13 cellular contexts compared by ENCODE assay signal in the genomic region with DNA sequence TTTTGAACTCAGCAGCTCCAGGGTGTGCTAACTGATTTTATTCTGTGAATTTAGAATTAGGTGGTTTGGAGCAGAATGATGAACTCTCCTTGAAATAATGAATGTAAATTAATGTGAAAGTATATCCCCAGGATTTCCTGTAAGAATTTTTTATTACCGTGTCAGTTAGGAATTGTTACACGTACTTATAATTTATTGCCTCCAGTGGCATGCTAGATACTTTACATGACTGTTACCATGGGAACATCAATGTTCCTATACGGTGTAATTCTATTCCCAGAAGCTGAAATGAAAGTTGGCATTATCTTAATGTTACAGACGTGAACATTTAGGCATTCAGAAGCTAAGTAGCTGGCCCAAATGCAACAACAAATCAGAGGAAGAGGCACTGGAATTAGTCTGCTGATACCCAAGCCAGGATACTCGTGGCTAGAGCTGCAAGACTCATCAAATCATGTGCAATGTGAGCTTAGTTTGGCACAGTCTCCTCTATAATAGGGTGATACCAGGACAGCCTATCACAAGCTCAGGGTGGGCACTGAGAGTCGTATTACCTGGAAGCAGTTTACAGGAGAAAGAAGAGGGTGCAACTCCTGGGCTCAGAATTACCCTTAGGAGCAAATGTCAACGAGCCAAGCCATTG. TPM values are rescaled to one million over a fixed set of nuclear protein-coding genes. Genes with fewer than 3 reads are reported as not detected.
DNase-seq lines count a peak whose midpoint lies in the region; ATAC-seq and TF ChIP-seq lines count a peak whose summit lies in the region.
"Had no signal": no experiment of that assay in that cellular context is flagged by ENCODE, and none has a peak within 500 bp of the region (broad histone marks: within the 10 kb centered on the region; RNA-seq: fewer than 3 reads in every experiment).

No MANE protein-coding gene starts in this region.

- no peak overlapping the region for H3K9ac ChIP-seq in Loucy (ENCODE audit: low read depth, low read length, poor library complexity, severe bottlenecking)

- H3K9me3 Mint-ChIP-seq in progenitor cell of endocrine pancreas (ENCODE audit: low read depth), result no peaks in the 10 kb centered on the region
- H3K9me3 Mint-ChIP-seq: neural crest cell had no signal

- TF ChIP-seq CTCF in Loucy (conservative IDR thresholded peaks at IDR 0.05; ENCODE audit: low read length), result no peak
- no peak for TF ChIP-seq CTCF in progenitor cell of endocrine pancreas (IDR thresholded peaks at IDR 0.05; ENCODE audit: unreplicated experiment)

- H3K9me3 ChIP-seq in Loucy (ENCODE audit: insufficient read depth, low read depth, low read length) (no peaks in the 10 kb centered on the region), right cardiac atrium (ENCODE audit: control insufficient read depth, low read length) (no peaks in the 10 kb centered on the region)

- H3K36me3 Mint-ChIP-seq in progenitor cell of endocrine pancreas (ENCODE audit: insufficient read depth), result no peaks in the 10 kb centered on the region

- no peaks in the 10 kb centered on the region for H4K20me1 ChIP-seq in Loucy (ENCODE audit: insufficient read depth, low read length, poor library complexity, severe bottlenecking)

- no peaks in the 10 kb centered on the region for H3K4me1 Mint-ChIP-seq in progenitor cell of endocrine pancreas (ENCODE audit: low read depth)

- H3K4me3 Mint-ChIP-seq in progenitor cell of endocrine pancreas (ENCODE audit: low read depth), result no peak overlapping the region
- H3K4me3 Mint-ChIP-seq: neural crest cell had no signal

- in situ Hi-C loops in Caki2 (cut with HindIII; ENCODE audit: low pct_unique_long_range_greater_than_20kb, low sequenced_read_pairs), result no loop called here

- H3K4me3 ChIP-seq in Loucy (ENCODE audit: low read length, poor library complexity, severe bottlenecking) (no peak overlapping the region), right cardiac atrium (ENCODE audit: low read length) (no peak overlapping the region)

- WGBS in right cardiac atrium, result 28% methylated on average over 7 of the region's 7 CpGs

- DNase-seq in Caki2 (ENCODE audit: low read depth), result peak; percentile 30
- DNase-seq in astrocyte of the hippocampus (ENCODE audit: low read depth, low spot score), result peak; percentile 5
- no peak for DNase-seq in right cardiac atrium
- no peak for DNase-seq in activated T-cell treated with anti-CD3 and anti-CD28 coated beads, Interleukin-2, amount 50 U/mL, for 1 hour
- no peak for DNase-seq in NCI-H187 (lab: John Stamatoyannopoulos, UW)
- no peak for DNase-seq in progenitor cell of endocrine pancreas (ENCODE audit: low spot score, unreplicated experiment)
- DNase-seq: activated naive CD4-positive, alpha-beta T cell treated with anti-CD3 and anti-CD28 coated beads, Interleukin-2, amount 50 U/mL, for 16 hours; left colon; NCI-H510A; small intestine had no signal

- H2AFZ ChIP-seq in Loucy (ENCODE audit: low read length), result no peak overlapping the region; the same call in 1 of the 2 replicates

- H3K4me2 ChIP-seq in Loucy (ENCODE audit: low read depth, low read length, poor library complexity, severe bottlenecking), result peak overlapping the region; percentile 44

- H3K4me1 ChIP-seq in Loucy (ENCODE audit: insufficient read depth, low read length, poor library complexity, severe bottlenecking) (peaks cover 14% of the 10 kb centered on the region), right cardiac atrium (ENCODE audit: control insufficient read depth, insufficient read depth, low read length) (peaks cover 3% of the 10 kb centered on the region)

- no peaks in the 10 kb centered on the region for H3K27me3 ChIP-seq in Loucy (ENCODE audit: insufficient read depth, low read length, poor library complexity, severe bottlenecking)
- no peaks in the 10 kb centered on the region for H3K27me3 ChIP-seq in right cardiac atrium (ENCODE audit: control insufficient read depth, insufficient read depth)

- H3K9me2 ChIP-seq in Loucy (replicated peaks; ENCODE audit: low read depth, low read length), result no peaks in the 10 kb centered on the region

- H3K27ac Mint-ChIP-seq in progenitor cell of endocrine pancreas, result no peak overlapping the region

- no peaks in the 10 kb centered on the region for H3K79me2 ChIP-seq in Loucy (ENCODE audit: insufficient read depth, low read length)

- H3F3A ChIP-seq in Loucy (ENCODE audit: low read depth), result no peaks in the 10 kb centered on the region

- peak overlapping the region; percentile 77 for H3K27ac ChIP-seq in right cardiac atrium (ENCODE audit: low read length)

- H3K36me3 ChIP-seq in Loucy (ENCODE audit: insufficient read depth, low read length), result no peaks in the 10 kb centered on the region

- ATAC-seq in right cardiac atrium (peak; percentile 89), GM21576 (IDR thresholded peaks at IDR 0.05; ENCODE audit: unreplicated experiment) (no peak)
- ATAC-seq: left colon had no signal

- no peaks in the 10 kb centered on the region for H3K27me3 Mint-ChIP-seq in progenitor cell of endocrine pancreas

- intact Hi-C loops in right cardiac atrium (cut with DNase I), result no loop called here

RNA-seq across cellular contexts. Expression of a gene that starts 30.0 kb away (rescaled TPM):
- total RNA-seq in Caki2 (2014; rRNA removed; shearing (Covaris generic); ENCODE audit: low replicate concordance), result 12.5 and 14.0 TPM in 2 replicates
- total RNA-seq in right cardiac atrium, result 10 to 100 TPM; 42.0 to 57.8 (median 49.3) TPM
- 32.3 TPM for polyA plus RNA-seq in right cardiac atrium
- total RNA-seq in progenitor cell of endocrine pancreas, result 19.2 and 20.3 TPM in 2 replicates

Comparison
In these comparisons a context has a peak if more than half of its experiments do, and no peak if none do; other contexts are left out.
1. DNase-seq: peak in Caki2 (single experiment) and astrocyte of the hippocampus (single experiment); none in right cardiac atrium (0 of 3), activated T-cell treated with anti-CD3 and anti-CD28 coated beads, Interleukin-2, amount 50 U/mL, for 1 hour (single experiment), NCI-H187 (0 of 2) and progenitor cell of endocrine pancreas (single experiment).